ENCODE assay signal across 1 cellular context in the genomic region with DNA sequence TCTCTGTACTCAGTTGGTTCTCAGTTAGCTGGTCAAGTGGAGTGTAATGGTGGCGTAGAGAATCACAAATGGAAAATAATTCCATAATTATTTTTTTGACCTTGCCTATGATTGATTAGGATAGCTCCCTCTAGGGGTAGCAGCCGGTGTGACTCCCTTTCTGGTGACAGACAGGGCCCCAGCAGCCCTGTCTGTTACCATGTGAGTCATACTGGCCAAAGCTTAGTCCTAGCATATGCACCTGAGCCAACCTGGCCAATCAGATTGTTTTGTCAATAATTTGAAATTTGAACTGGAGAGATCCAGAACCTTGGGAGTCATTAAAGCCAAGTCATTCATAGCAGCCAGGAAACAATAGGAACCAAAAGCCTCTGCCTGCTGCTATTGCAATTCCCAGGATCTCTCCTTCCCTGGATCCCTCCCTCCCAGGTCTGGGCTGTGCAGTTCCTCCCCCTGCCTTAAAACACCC.
TF ChIP-seq lines count a peak whose summit lies in the region.

No MANE protein-coding gene starts in this region.

TF ChIP-seq in H1, 55 proteins besides CTCF, POLR2A, EP300 and RAD21:
- TF ChIP-seq FOSL1 (IDR thresholded peaks at IDR 0.05; ENCODE audit: insufficient read depth, low read depth, low read length): no peak
- TF ChIP-seq, protein P1, sequence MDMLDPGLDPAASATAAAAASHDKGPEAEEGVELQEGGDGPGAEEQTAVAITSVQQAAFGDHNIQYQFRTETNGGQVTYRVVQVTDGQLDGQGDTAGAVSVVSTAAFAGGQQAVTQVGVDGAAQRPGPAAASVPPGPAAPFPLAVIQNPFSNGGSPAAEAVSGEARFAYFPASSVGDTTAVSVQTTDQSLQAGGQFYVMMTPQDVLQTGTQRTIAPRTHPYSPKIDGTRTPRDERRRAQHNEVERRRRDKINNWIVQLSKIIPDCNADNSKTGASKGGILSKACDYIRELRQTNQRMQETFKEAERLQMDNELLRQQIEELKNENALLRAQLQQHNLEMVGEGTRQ (IDR thresholded peaks at IDR 0.05; ENCODE audit: low read length): peak; percentile 57; the same call in 1 of the 2 replicates
- TF ChIP-seq, protein P2, sequence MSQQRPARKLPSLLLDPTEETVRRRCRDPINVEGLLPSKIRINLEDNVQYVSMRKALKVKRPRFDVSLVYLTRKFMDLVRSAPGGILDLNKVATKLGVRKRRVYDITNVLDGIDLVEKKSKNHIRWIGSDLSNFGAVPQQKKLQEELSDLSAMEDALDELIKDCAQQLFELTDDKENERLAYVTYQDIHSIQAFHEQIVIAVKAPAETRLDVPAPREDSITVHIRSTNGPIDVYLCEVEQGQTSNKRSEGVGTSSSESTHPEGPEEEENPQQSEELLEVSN (IDR thresholded peaks at IDR 0.05): no peak
- no peak for TF ChIP-seq RNF2 (IDR thresholded peaks at IDR 0.05; ENCODE audit: borderline replicate concordance, low read depth, low read length, missing control alignments, poor library complexity, severe bottlenecking)
- TF ChIP-seq SIN3A (conservative IDR thresholded peaks at IDR 0.05 in 1 of 2, IDR thresholded peaks at IDR 0.05 in 1 of 2; ENCODE audit: low read depth in 1 of 2, low read length in 2 of 2): peak in 1 of 2 experiments; percentile 65; a peak in 1 of 4 replicates
- TF ChIP-seq CREB1 (IDR thresholded peaks at IDR 0.05): peak; percentile 35; the same call in 1 of the 2 replicates
- TF ChIP-seq, protein P3, sequence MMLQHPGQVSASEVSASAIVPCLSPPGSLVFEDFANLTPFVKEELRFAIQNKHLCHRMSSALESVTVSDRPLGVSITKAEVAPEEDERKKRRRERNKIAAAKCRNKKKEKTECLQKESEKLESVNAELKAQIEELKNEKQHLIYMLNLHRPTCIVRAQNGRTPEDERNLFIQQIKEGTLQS (IDR thresholded peaks at IDR 0.05; ENCODE audit: insufficient read depth, low read depth, low read length): no peak
- no peak for TF ChIP-seq EZH2 (IDR thresholded peaks at IDR 0.05; ENCODE audit: low read depth, low read length, severe bottlenecking)
- TF ChIP-seq JUND (IDR thresholded peaks at IDR 0.05; ENCODE audit: low read length): peak; percentile 89
TF ChIP-seq in H1: peak in this region for 4.
